ENCODE assay signal across 18 cellular contexts in the genomic region with DNA sequence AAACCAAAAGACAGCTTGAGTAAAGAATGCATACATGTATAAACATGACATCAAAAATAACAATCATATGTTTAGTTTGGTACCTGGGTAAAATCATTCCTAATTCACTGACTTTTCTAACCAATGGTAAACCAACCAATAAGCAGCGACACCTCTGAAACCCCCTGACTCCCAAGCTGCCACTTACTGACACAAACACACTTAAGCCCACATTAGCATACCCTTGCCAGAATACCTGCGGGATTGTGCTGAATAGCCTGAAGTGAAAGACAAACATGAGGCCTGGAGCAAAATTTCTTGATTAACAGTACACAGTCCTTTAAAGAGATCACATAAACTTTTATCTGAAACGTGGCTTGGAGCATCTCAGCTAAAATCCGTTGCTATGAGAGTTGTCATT.
DNase-seq lines count a peak whose midpoint lies in the region; TF ChIP-seq lines count a peak whose summit lies in the region.
"Had no signal": no experiment of that assay in that cellular context is flagged by ENCODE, and none has a peak within 500 bp of the region (broad histone marks: within the 10 kb centered on the region; RNA-seq: fewer than 3 reads in every experiment).

No MANE protein-coding gene starts in this region.

- H3K27me3 ChIP-seq in H7 (ENCODE audit: control insufficient read depth, insufficient read depth, low read length): no peaks in the 10 kb centered on the region
- no peaks in the 10 kb centered on the region for H3K27me3 ChIP-seq in NT2/D1 (ENCODE audit: insufficient read depth, insufficient read length)
- no peaks in the 10 kb centered on the region for H3K27me3 ChIP-seq in endodermal cell (ENCODE audit: control insufficient read depth, insufficient read depth, low read length, poor library complexity, severe bottlenecking)
- no peaks in the 10 kb centered on the region for H3K27me3 ChIP-seq in mesendoderm (ENCODE audit: insufficient read depth, low read length, poor library complexity)
- H3K27me3 ChIP-seq: BE2C had no signal

- H3K4me1 ChIP-seq in NT2/D1 (ENCODE audit: insufficient read depth, insufficient read length) (no peaks in the 10 kb centered on the region), endodermal cell (ENCODE audit: control insufficient read depth, insufficient read depth, low read length) (no peaks in the 10 kb centered on the region), mesendoderm (ENCODE audit: control insufficient read depth, low read depth, low read length) (no peaks in the 10 kb centered on the region)
- H3K4me1 ChIP-seq: BE2C, Caco-2 had no signal

- no peak overlapping the region for H2BK120ac ChIP-seq in mesendoderm (ENCODE audit: low read depth, low read length)

- no peak overlapping the region for H4K8ac ChIP-seq in mesendoderm (ENCODE audit: low read depth, low read length)

- 60 to 69% methylated on average over 2 to 4 of the region's 4 CpGs for WGBS in endodermal cell (ENCODE audit: insufficient coverage in 1 of 2, insufficient read length in 1 of 2), 2 experiments
- no CpG with 5 or more reads among the region's 4 CpGs for WGBS in mesendoderm (ENCODE audit: extremely low coverage, insufficient coverage, low lambda C conversion rate)

- H3K79me1 ChIP-seq in mesendoderm (ENCODE audit: low read length): no peaks in the 10 kb centered on the region

- H4K5ac ChIP-seq in mesendoderm (ENCODE audit: low read length): no peak overlapping the region

- H3K9ac ChIP-seq in NT2/D1 (ENCODE audit: insufficient read length, low read depth) (no peak overlapping the region), endodermal cell (ENCODE audit: extremely low read depth, low read length, poor library complexity, severe bottlenecking) (no peak overlapping the region), mesendoderm (ENCODE audit: low read length) (no peak overlapping the region)
- H3K9ac ChIP-seq: GM23248 had no signal

- H3K4ac ChIP-seq in mesendoderm (ENCODE audit: low read depth, low read length): no peak overlapping the region

- H2AK5ac ChIP-seq in mesendoderm (ENCODE audit: low read length): no peak overlapping the region

- no peak overlapping the region for H3K27ac Mint-ChIP-seq in endodermal cell
- H3K27ac Mint-ChIP-seq: CD4-positive, CD25-positive, alpha-beta regulatory T cell; H9 had no signal

- no peak overlapping the region for H3K4me3 Mint-ChIP-seq in endodermal cell
- H3K4me3 Mint-ChIP-seq: CD4-positive, CD25-positive, alpha-beta regulatory T cell; CD8-positive, alpha-beta memory T cell; H9 had no signal

- no peak overlapping the region for H3K23ac ChIP-seq in mesendoderm (ENCODE audit: low read length)

- no peaks in the 10 kb centered on the region for H3K36me3 Mint-ChIP-seq in endodermal cell (ENCODE audit: low read depth)
- H3K36me3 Mint-ChIP-seq: CD4-positive, CD25-positive, alpha-beta regulatory T cell; CD8-positive, alpha-beta memory T cell had no signal

- no peaks in the 10 kb centered on the region for H3K9me3 Mint-ChIP-seq in endodermal cell
- H3K9me3 Mint-ChIP-seq: H9 had no signal

- H3K56ac ChIP-seq in mesendoderm (ENCODE audit: low read length): no peak overlapping the region

- DNase-seq in H7 (peak; percentile 6), NT2/D1 (ENCODE audit: low read depth, low spot score) (peak; percentile 8), endodermal cell (peak; percentile 43), mesendoderm (peak; percentile 23), A172 (ENCODE audit: low spot score) (no peak), COLO668 (lab: John Stamatoyannopoulos, UW; ENCODE audit: unreplicated experiment) (no peak)
- DNase-seq in stimulated activated CD4-positive, alpha-beta T cell treated with anti-CD3 and anti-CD28 coated beads, Interleukin-4, amount 100 ng/mL, for 1 hour: no peak
- DNase-seq: ACHN; BE2C; C1 segment of cervical spinal cord; Caco-2; CD4-positive, CD25-positive, alpha-beta regulatory T cell; CD8-positive, alpha-beta memory T cell; DMS153; DMS79; GDM1; GM23248; H9 had no signal

- no peaks in the 10 kb centered on the region for H3K36me3 ChIP-seq in H7 (replicated peaks; ENCODE audit: control insufficient read depth, insufficient read depth, low read length)
- no peaks in the 10 kb centered on the region for H3K36me3 ChIP-seq in NT2/D1 (ENCODE audit: insufficient read depth, insufficient read length, low read length)
- no peaks in the 10 kb centered on the region for H3K36me3 ChIP-seq in endodermal cell (ENCODE audit: control insufficient read depth, insufficient read depth, low read length)
- no peaks in the 10 kb centered on the region for H3K36me3 ChIP-seq in mesendoderm (ENCODE audit: control insufficient read depth, insufficient read depth, low read length)
- H3K36me3 ChIP-seq: BE2C had no signal

- H3K4me1 Mint-ChIP-seq in endodermal cell: peaks cover 10% of the 10 kb centered on the region
- H3K4me1 Mint-ChIP-seq: CD4-positive, CD25-positive, alpha-beta regulatory T cell; CD8-positive, alpha-beta memory T cell had no signal

- no peak overlapping the region for H3K4me2 ChIP-seq in mesendoderm (ENCODE audit: low read length)

- no peak overlapping the region for H2BK15ac ChIP-seq in mesendoderm (replicated peaks; ENCODE audit: low read depth)

- TF ChIP-seq CTCF in endodermal cell (conservative IDR thresholded peaks at IDR 0.05): no peak

- H3K27ac ChIP-seq in endodermal cell (ENCODE audit: low read depth, low read length): no peak overlapping the region
- no peak overlapping the region for H3K27ac ChIP-seq in mesendoderm (ENCODE audit: low read depth, low read length)
- H3K27ac ChIP-seq: GM23248 had no signal

- no peaks in the 10 kb centered on the region for H3K27me3 Mint-ChIP-seq in endodermal cell (ENCODE audit: insufficient read depth)
- H3K27me3 Mint-ChIP-seq: CD4-positive, CD25-positive, alpha-beta regulatory T cell; CD8-positive, alpha-beta memory T cell had no signal

- no peaks in the 10 kb centered on the region for H3K9me3 ChIP-seq in NT2/D1 (ENCODE audit: insufficient read depth, low read length)
- H3K9me3 ChIP-seq in endodermal cell (ENCODE audit: control insufficient read depth, low read length): no peaks in the 10 kb centered on the region
- H3K9me3 ChIP-seq: BE2C, Caco-2 had no signal

- no peak overlapping the region for H2BK5ac ChIP-seq in mesendoderm (ENCODE audit: low read length)

- H3K79me2 ChIP-seq in mesendoderm (ENCODE audit: control insufficient read depth, insufficient read depth, low read length): no peaks in the 10 kb centered on the region

- no peak overlapping the region for H3K18ac ChIP-seq in mesendoderm (ENCODE audit: low read length)

- H3K4me3 ChIP-seq in H7 (ENCODE audit: insufficient read depth, low read depth, low read length) (no peak overlapping the region), NT2/D1 (ENCODE audit: insufficient read length, low read depth) (no peak overlapping the region), endodermal cell (ENCODE audit: low read length) (no peak overlapping the region), mesendoderm (ENCODE audit: low read length) (no peak overlapping the region)
- H3K4me3 ChIP-seq: GM23248 had no signal

Comparison
In these comparisons a context has a peak if more than half of its experiments do, and no peak if none do; other contexts are left out.
1. DNase-seq: peak in H7 (single experiment), NT2/D1 (single experiment), endodermal cell (single experiment) and mesendoderm (single experiment); none in stimulated activated CD4-positive, alpha-beta T cell treated with anti-CD3 and anti-CD28 coated beads, Interleukin-4, amount 100 ng/mL, for 1 hour (single experiment), A172 (single experiment) and COLO668 (single experiment).